ENCODE assay signal across 18 cellular contexts in the genomic region with DNA sequence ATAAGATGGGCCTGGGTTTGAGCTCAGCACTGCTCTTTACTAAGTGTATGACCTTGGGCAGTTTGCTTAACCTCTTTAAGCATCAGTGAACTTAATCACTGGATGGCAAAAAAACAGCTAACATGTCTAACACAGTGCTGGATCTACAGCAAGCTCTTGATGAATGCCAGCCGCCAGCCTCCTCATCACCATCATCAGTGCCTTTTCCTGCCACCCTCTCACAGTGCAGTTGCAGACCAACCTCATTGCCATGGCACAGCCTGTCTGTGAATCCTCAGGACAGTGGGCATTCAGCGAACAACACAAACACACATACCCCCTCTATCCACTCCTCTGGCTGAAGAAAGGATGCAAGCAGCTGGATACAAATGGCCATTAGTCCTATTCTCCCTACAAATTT.
"Had no signal": no experiment of that assay in that cellular context is flagged by ENCODE, and none has a peak within 500 bp of the region (broad histone marks: within the 10 kb centered on the region; RNA-seq: fewer than 3 reads in every experiment).

No MANE protein-coding gene starts in this region.

- ATAC-seq: gastrocnemius medialis; left cardiac atrium; naive thymus-derived CD4-positive, alpha-beta T cell had no signal

- H3K27ac ChIP-seq: coronary artery, esophagus squamous epithelium, gastrocnemius medialis, heart right ventricle, left lung, lower lobe of right lung had no signal

- H3K27me3 ChIP-seq: esophagus squamous epithelium, gastrocnemius medialis, heart right ventricle, left lung had no signal

- DNase-seq: dermis blood vessel endothelial cell; effector CD4-positive, alpha-beta T cell; effector memory CD4-positive, alpha-beta T cell; esophagus squamous epithelium; foreskin fibroblast; foreskin melanocyte; gastrocnemius medialis; glutamatergic neuron; heart right ventricle; hippocampal formation; left cardiac atrium; left lung; left ventricle myocardium superior; lower lobe of right lung; mesendoderm; naive thymus-derived CD4-positive, alpha-beta T cell had no signal

- H3K4me3 ChIP-seq: coronary artery, dorsolateral prefrontal cortex, esophagus squamous epithelium, gastrocnemius medialis, heart right ventricle, left lung, lower lobe of right lung had no signal

- H3K9me3 ChIP-seq: esophagus squamous epithelium, gastrocnemius medialis, heart right ventricle, left lung, lower lobe of right lung had no signal

- H3K36me3 ChIP-seq: esophagus squamous epithelium, gastrocnemius medialis, heart right ventricle, left lung, lower lobe of right lung had no signal

- H3K4me1 ChIP-seq: esophagus squamous epithelium, gastrocnemius medialis, left lung had no signal
